Comparison of ENCODE assay signal across 1 cellular context in genomic region chr1:234975122-234975940, GRCh38.
TF ChIP-seq lines count a peak whose summit lies in the region.

No MANE protein-coding gene starts in this region.

TF ChIP-seq in K562, 482 proteins besides CTCF, POLR2A, EP300 and RAD21 (continued from another document and continues in another):
- peak; percentile 59; the same call in 1 of the 2 replicates for TF ChIP-seq CREB3L1 (IDR thresholded peaks at IDR 0.05; ENCODE audit: borderline replicate concordance, low read depth)
- peak; percentile 95 for TF ChIP-seq SMAD4 (CRISPR knock-in tag; conservative IDR thresholded peaks at IDR 0.05)
- peak; percentile 78 for TF ChIP-seq ZNF644 (tag; IDR thresholded peaks at IDR 0.05; ENCODE audit: low read depth)
- TF ChIP-seq ZNF592 (IDR thresholded peaks at IDR 0.05), result peak; percentile 92
- TF ChIP-seq RNF2 (IDR thresholded peaks at IDR 0.05), result peak; percentile 99
- no peak for TF ChIP-seq ZBTB26 (CRISPR knock-in tag; IDR thresholded peaks at IDR 0.05)
- peak in 1 of 2 experiments; percentile 95; a peak in 1 of 4 replicates for TF ChIP-seq MCM7 (IDR thresholded peaks at IDR 0.05)
- TF ChIP-seq MITF (IDR thresholded peaks at IDR 0.05), result peak; percentile 78; the same call in 1 of the 2 replicates
- peak; percentile 92 for TF ChIP-seq PYGO2 (tag; IDR thresholded peaks at IDR 0.05)
- TF ChIP-seq E2F3 (CRISPR knock-in tag; IDR thresholded peaks at IDR 0.05), result 0 out of 2 replicates have a peak, but pooled peaks have one; percentile 12
- peak; percentile 61 for TF ChIP-seq RFX1 (IDR thresholded peaks at IDR 0.05)
- TF ChIP-seq MTA1 (IDR thresholded peaks at IDR 0.05; ENCODE audit: borderline replicate concordance), result peak; percentile 96
- TF ChIP-seq ZBTB2 (IDR thresholded peaks at IDR 0.05), result peak; percentile 94; the same call in 1 of the 2 replicates
- TF ChIP-seq NCOA1 (IDR thresholded peaks at IDR 0.05; ENCODE audit: low read depth), result peak; percentile 97
- TF ChIP-seq PHF21A (IDR thresholded peaks at IDR 0.05; ENCODE audit: borderline replicate concordance, low read depth), result peak; percentile 79; the same call in 1 of the 2 replicates
- TF ChIP-seq L3MBTL2 (IDR thresholded peaks at IDR 0.05), result peak; percentile 48; the same call in 1 of the 2 replicates
- peak; percentile 89 for TF ChIP-seq MAFG (tag; conservative IDR thresholded peaks at IDR 0.05)
- no peak for TF ChIP-seq ZNF398 (CRISPR knock-in tag; IDR thresholded peaks at IDR 0.05)
- TF ChIP-seq POLR2H (tag; IDR thresholded peaks at IDR 0.05; ENCODE audit: low read depth), result peak; percentile 8; the same call in 1 of the 2 replicates
- no peak for TF ChIP-seq HDAC6 (IDR thresholded peaks at IDR 0.05; ENCODE audit: low read depth, low read length)
- TF ChIP-seq CREB5 (CRISPR knock-in tag; IDR thresholded peaks at IDR 0.05), result peak; percentile 65; the same call in 1 of the 2 replicates
- peak; percentile 100 for TF ChIP-seq CCNT2 (IDR thresholded peaks at IDR 0.05; ENCODE audit: borderline replicate concordance, extremely low read depth, insufficient read length, low read depth, low read length)
- no peak for TF ChIP-seq MCM5 (IDR thresholded peaks at IDR 0.05; ENCODE audit: low read depth)
- no peak; the same call in 1 of the 2 replicates for TF ChIP-seq ZBTB9 (CRISPR knock-in tag; IDR thresholded peaks at IDR 0.05)
- no peak for TF ChIP-seq MXI1 (IDR thresholded peaks at IDR 0.05; ENCODE audit: low read depth, low read length)
- TF ChIP-seq JUNB (CRISPR knock-in tag; conservative IDR thresholded peaks at IDR 0.05), result peak; percentile 77; the same call in 1 of the 2 replicates
- TF ChIP-seq KLF6 (CRISPR knock-in tag; IDR thresholded peaks at IDR 0.05; ENCODE audit: borderline replicate concordance), result peak; percentile 80; the same call in 1 of the 2 replicates
- peak; percentile 84 for TF ChIP-seq FOXM1 (IDR thresholded peaks at IDR 0.05; ENCODE audit: low read depth)
- peak; percentile 55; the same call in 1 of the 2 replicates for TF ChIP-seq FOXM1 (CRISPR knock-in tag; IDR thresholded peaks at IDR 0.05; ENCODE audit: low read depth)
- TF ChIP-seq ZMIZ1 (IDR thresholded peaks at IDR 0.05; ENCODE audit: low read depth in 2 of 2, low read length in 2 of 2), result peak in 1 of 2 experiments; percentile 86; a peak in 2 of 4 replicates
- TF ChIP-seq ZNF75A (CRISPR knock-in tag; IDR thresholded peaks at IDR 0.05), result 0 out of 2 replicates have a peak, but pooled peaks have one; percentile 18
- TF ChIP-seq HSF4 (CRISPR knock-in tag; IDR thresholded peaks at IDR 0.05; ENCODE audit: borderline replicate concordance), result peak; percentile 77
- peak; percentile 77 for TF ChIP-seq E2F8 (IDR thresholded peaks at IDR 0.05; ENCODE audit: low read depth, partially characterized antibody)
